Comparison of ENCODE assay signal across 22 cellular contexts in genomic region chr14:57287745-57288144, GRCh38. TPM values are rescaled to one million over a fixed set of nuclear protein-coding genes. Genes with fewer than 3 reads are reported as not detected.
DNase-seq lines count a peak whose midpoint lies in the region; ATAC-seq, FAIRE-seq and TF ChIP-seq lines count a peak whose summit lies in the region.
"Had no signal": no experiment of that assay in that cellular context is flagged by ENCODE, and none has a peak within 500 bp of the region (broad histone marks: within the 10 kb centered on the region; RNA-seq: fewer than 3 reads in every experiment).

No MANE protein-coding gene starts in this region.

- H3K4ac ChIP-seq in mesendoderm (ENCODE audit: low read depth, low read length): no peak overlapping the region

- H3K27me3 ChIP-seq in K562 (ENCODE audit: control insufficient read depth in 2 of 2, insufficient read depth in 2 of 2, low read length in 2 of 2): no peaks in the 10 kb centered on the region
- no peaks in the 10 kb centered on the region for H3K27me3 ChIP-seq in mesendoderm (ENCODE audit: insufficient read depth, low read length, poor library complexity)
- no peaks in the 10 kb centered on the region for H3K27me3 ChIP-seq in hepatocyte
- H3K27me3 ChIP-seq: BLaER1 had no signal

- 28% methylated on average over 2 of the region's 2 CpGs for WGBS in K562 (ENCODE audit: insufficient coverage, low coverage, missing lambda C conversion rate)
- no CpG with 5 or more reads among the region's 2 CpGs for WGBS in mesendoderm (ENCODE audit: extremely low coverage, insufficient coverage, low lambda C conversion rate)
- WGBS in hepatocyte (ENCODE audit: low lambda C conversion rate, missing lambda C conversion rate): 76% methylated on average over 2 of the region's 2 CpGs

- H3K36me3 ChIP-seq in K562 (ENCODE audit: control insufficient read depth, insufficient read depth, low read length) (peaks cover 63% of the 10 kb centered on the region; the same call in 2 of the 3 replicates), mesendoderm (ENCODE audit: control insufficient read depth, insufficient read depth, low read length) (no peaks in the 10 kb centered on the region), hepatocyte (replicated peaks; ENCODE audit: insufficient read depth, low read depth) (no peaks in the 10 kb centered on the region)

- FAIRE-seq in K562 (lab: Jason Lieb, UNC): no peak
- FAIRE-seq: GM12878 had no signal

- no peak overlapping the region for H4K5ac ChIP-seq in mesendoderm (ENCODE audit: low read length)

- no TSS peak for BruUV-seq in K562 (replicated peaks; lab: Mats Ljungman, UMichigan)

- H3K4me2 ChIP-seq in K562 (ENCODE audit: insufficient read depth, low read length): no peak overlapping the region
- no peak overlapping the region for H3K4me2 ChIP-seq in mesendoderm (ENCODE audit: low read length)
- no peak overlapping the region for H3K4me2 ChIP-seq in hepatocyte
- H3K4me2 ChIP-seq: BLaER1, GM23338 had no signal

- H3K9ac ChIP-seq in K562 (ENCODE audit: insufficient read depth in 1 of 2, low read depth in 2 of 2, low read length in 2 of 2) (no peak overlapping the region), mesendoderm (ENCODE audit: low read length) (no peak overlapping the region)
- H3K9ac ChIP-seq: BLaER1 had no signal

- H3K4me3 ChIP-seq in K562: no peak overlapping the region
- H3K4me3 ChIP-seq in mesendoderm (ENCODE audit: low read length): no peak overlapping the region
- no peak overlapping the region for H3K4me3 ChIP-seq in hepatocyte
- H3K4me3 ChIP-seq: BLaER1, GM12878, GM23338 had no signal

- TF ChIP-seq RAD21 in K562 (CRISPR knock-in tag; conservative IDR thresholded peaks at IDR 0.05 in 1 of 2, IDR thresholded peaks at IDR 0.05 in 1 of 2): no peak

- H2BK5ac ChIP-seq in mesendoderm (ENCODE audit: low read length): no peak overlapping the region

- CTCF ChIA-PET in K562 (lab: Yijun Ruan, JAX; ENCODE audit: low intra/inter-chr PET ratio): no interaction called here

- DNase-seq in EH (ENCODE audit: low read depth) (peak; percentile 14), OCI-M1 (lab: John Stamatoyannopoulos, UW) (peak; percentile 10), K562 (ENCODE audit: extremely low read depth in 1 of 4, low spot score in 3 of 4) (peak; percentile 10 to 57 (median 17)), mesendoderm (peak; percentile 57), Right ventricle myocardium superior (no peak), hepatocyte (ENCODE audit: low spot score) (no peak)
- DNase-seq: Caco-2; CD4-positive, CD25-positive, alpha-beta regulatory T cell; CD8-positive, alpha-beta T cell; DMS153; DND-41; EL; GDM1; H9 had no signal

- no peak overlapping the region for H4K8ac ChIP-seq in mesendoderm (ENCODE audit: low read depth, low read length)

- no peaks in the 10 kb centered on the region for H3K9me3 ChIP-seq in K562 (replicated peaks; ENCODE audit: control insufficient read depth, insufficient read depth, low read depth, low read length)
- H3K9me3 ChIP-seq in hepatocyte (ENCODE audit: low read depth): no peaks in the 10 kb centered on the region
- H3K9me3 ChIP-seq: BLaER1, Caco-2 had no signal

- H2AK5ac ChIP-seq in mesendoderm (ENCODE audit: low read length): no peak overlapping the region

- no peak overlapping the region for H2BK120ac ChIP-seq in mesendoderm (ENCODE audit: low read depth, low read length)

- no peak overlapping the region for H3K18ac ChIP-seq in mesendoderm (ENCODE audit: low read length)

- ATAC-seq in K562 (peak; percentile 65; the same call in 2 of the 3 replicates), GM18867 (IDR thresholded peaks at IDR 0.05; ENCODE audit: unreplicated experiment) (no peak), Right ventricle myocardium superior (ENCODE audit: poor library complexity) (no peak), GM19328 (IDR thresholded peaks at IDR 0.05; ENCODE audit: unreplicated experiment) (no peak)
- ATAC-seq: CD8-positive, alpha-beta T cell; GM12878; GM23338; HCT116 had no signal

- in situ Hi-C loops in K562 (cut with MboI): no loop called here

- H3K27ac ChIP-seq in K562 (ENCODE audit: extremely low read depth, low read depth, low read length) (no peak overlapping the region), mesendoderm (ENCODE audit: low read depth, low read length) (no peak overlapping the region), hepatocyte (no peak overlapping the region)
- H3K27ac ChIP-seq: 22Rv1, BLaER1, C4-2B had no signal

- no peak overlapping the region for H3K23ac ChIP-seq in mesendoderm (ENCODE audit: low read length)

- 0 out of 5 replicates have a peak, but pooled peaks cover 0 to 4% of the 10 kb centered on the region in 2 experiments for H3K4me1 ChIP-seq in K562 (replicated peaks in 1 of 2; ENCODE audit: control insufficient read depth in 2 of 2, insufficient read depth in 2 of 2, low read length in 2 of 2)
- no peaks in the 10 kb centered on the region for H3K4me1 ChIP-seq in mesendoderm (ENCODE audit: control insufficient read depth, low read depth, low read length)
- no peaks in the 10 kb centered on the region for H3K4me1 ChIP-seq in hepatocyte (ENCODE audit: insufficient read depth)
- H3K4me1 ChIP-seq: BLaER1 had no signal

- no peaks in the 10 kb centered on the region for H3K9me1 ChIP-seq in K562 (ENCODE audit: control insufficient read depth, insufficient read depth, low read length)

- no peak for TF ChIP-seq POLR2A in K562 (conservative IDR thresholded peaks at IDR 0.05)

- no peaks in the 10 kb centered on the region for H3K79me2 ChIP-seq in K562 (ENCODE audit: control insufficient read depth, insufficient read depth, low read length)
- H3K79me2 ChIP-seq in mesendoderm (ENCODE audit: control insufficient read depth, insufficient read depth, low read length): no peaks in the 10 kb centered on the region
- no peaks in the 10 kb centered on the region for H3K79me2 ChIP-seq in hepatocyte

- H3K56ac ChIP-seq in mesendoderm (ENCODE audit: low read length): no peak overlapping the region

- no peak overlapping the region for H2BK15ac ChIP-seq in mesendoderm (replicated peaks; ENCODE audit: low read depth)

- POLR2A ChIA-PET in K562 (lab: Yijun Ruan, JAX): no interaction called here

- H4K20me1 ChIP-seq in K562 (replicated peaks; ENCODE audit: control insufficient read depth, insufficient read depth, low read length): no peaks in the 10 kb centered on the region
- H4K20me1 ChIP-seq in hepatocyte (ENCODE audit: insufficient read depth, poor library complexity, severe bottlenecking): no peaks in the 10 kb centered on the region
- H4K20me1 ChIP-seq: BLaER1 had no signal

- no peaks in the 10 kb centered on the region for H3K9me2 ChIP-seq in hepatocyte (replicated peaks; ENCODE audit: insufficient read depth)

- H3K79me1 ChIP-seq in mesendoderm (ENCODE audit: low read length): no peaks in the 10 kb centered on the region

- H2AFZ ChIP-seq in K562 (ENCODE audit: low read depth, low read length) (no peak overlapping the region), hepatocyte (no peak overlapping the region)
- H2AFZ ChIP-seq: GM23338 had no signal

- intact Hi-C loops in K562 (cut with micrococcal nuclease): loop anchor here (5.0 kb wide), 1 partner anchor 75 kb away; no protein-coding TSS in a partner anchor
- intact Hi-C loops in Right ventricle myocardium superior (cut with DNase I): no loop called here

- TF ChIP-seq EP300 in K562 (IDR thresholded peaks at IDR 0.05; ENCODE audit: low read length): 0 out of 2 replicates have a peak, but pooled peaks have one; percentile 34

- no peak for TF ChIP-seq CTCF in K562 (IDR thresholded peaks at IDR 0.05 in 2 of 3, conservative IDR thresholded peaks at IDR 0.05 in 1 of 3; ENCODE audit: insufficient read depth in 2 of 3, low read depth in 1 of 3, low read length in 3 of 3)
- TF ChIP-seq CTCF in hepatocyte (IDR thresholded peaks at IDR 0.05; ENCODE audit: poor library complexity): no peak

RNA-seq across cellular contexts. Expression of gene AP5M1, which starts 19.0 kb away (rescaled TPM):
- total RNA-seq in K562 (2011; cell fraction: chromatin; rRNA removed; ENCODE audit: low replicate concordance): 15.3 and 43.8 TPM in 2 replicates
- 9.8 and 13.7 TPM in 2 replicates for total RNA-seq in K562 (2011; cell fraction: nucleolus; rRNA removed)
- total RNA-seq in K562 (2011; cell fraction: nucleoplasm; rRNA removed): 20.7 and 40.5 TPM in 2 replicates
- total RNA-seq in K562 (2014; rRNA removed) (12.7 and 16.1 TPM in 2 replicates), K562 (2014; rRNA removed; fragmentation: Illumina TruSeq; extraction: Trizol) (32.6 and 37.5 TPM in 2 replicates), K562 (2015; rRNA removed; fragmentation: Illumina TruSeq; extraction: Trizol) (27.6 and 28.2 TPM in 2 replicates), K562 (2021) (30.9 and 34.4 TPM in 2 replicates), Right ventricle myocardium superior (34.9 TPM), hepatocyte (35.8 and 38.3 TPM in 2 replicates)
- polyA plus RNA-seq in K562 (2011; rRNA removed) (27.0 and 35.6 TPM in 2 replicates), K562 (2014; fragmentation: Illumina TruSeq; extraction: Trizol) (25.8 and 29.7 TPM in 2 replicates), K562 (2014; fragmentation: Nextera tagmentation; extraction: Ambion mirVana) (10 to 100 TPM; 44.2 to 51.7 TPM), K562 (2014; rRNA removed) (20.9 and 22.0 TPM in 2 replicates), hepatocyte (27.8 and 34.9 TPM in 2 replicates)
- 11.1 and 21.6 TPM in 2 replicates for polyA plus RNA-seq in K562 (2011; cell fraction: cytosol; rRNA removed)
- polyA plus RNA-seq in K562 (2011; cell fraction: nucleus; rRNA removed): 12.4 and 17.5 TPM in 2 replicates
- 16.9 and 18.9 TPM in 2 replicates for polyA plus RNA-seq in K562 (2012)
- 49.6 and 57.8 TPM in 2 replicates for polyA minus RNA-seq in K562 (2011; rRNA and poly(A)+ RNA removed)
- 17.8 and 19.0 TPM in 2 replicates for polyA minus RNA-seq in K562 (2011; cell fraction: cytosol; rRNA and poly(A)+ RNA removed)
- polyA minus RNA-seq in K562 (2011; cell fraction: nucleus; rRNA and poly(A)+ RNA removed): 17.4 and 33.0 TPM in 2 replicates
- polyA plus RNA-seq in mesendoderm (2013, experiment 1 of 2): 30.4 TPM
- polyA plus RNA-seq in mesendoderm (2013, experiment 2 of 2): 29.4 TPM

RNA-seq across cellular contexts. Expression of gene EXOC5, which starts 19.0 kb away (rescaled TPM):
- 10.9 and 58.0 TPM in 2 replicates for total RNA-seq in K562 (2011; cell fraction: chromatin; rRNA removed; ENCODE audit: low replicate concordance)
- total RNA-seq in K562 (2011; cell fraction: nucleolus; rRNA removed): 8.3 and 8.9 TPM in 2 replicates
- total RNA-seq in K562 (2011; cell fraction: nucleoplasm; rRNA removed): 17.5 and 29.0 TPM in 2 replicates
- total RNA-seq in K562 (2014; rRNA removed) (20.1 and 24.1 TPM in 2 replicates), K562 (2014; rRNA removed; fragmentation: Illumina TruSeq; extraction: Trizol) (50.3 and 59.2 TPM in 2 replicates), K562 (2015; rRNA removed; fragmentation: Illumina TruSeq; extraction: Trizol) (30.4 and 35.2 TPM in 2 replicates), K562 (2021) (42.2 and 45.5 TPM in 2 replicates), Right ventricle myocardium superior (49.9 TPM), hepatocyte (50.6 and 51.8 TPM in 2 replicates)
- polyA plus RNA-seq in K562 (2011; rRNA removed) (31.7 and 44.2 TPM in 2 replicates), K562 (2014; fragmentation: Illumina TruSeq; extraction: Trizol) (27.3 and 32.0 TPM in 2 replicates), K562 (2014; fragmentation: Nextera tagmentation; extraction: Ambion mirVana) (1 to 10 TPM; 5.7 to 7.7 TPM), K562 (2014; rRNA removed) (19.9 TPM in 2 replicates), hepatocyte (30.8 and 31.4 TPM in 2 replicates)
- polyA plus RNA-seq in K562 (2011; cell fraction: cytosol; rRNA removed): 10.9 and 18.7 TPM in 2 replicates
- polyA plus RNA-seq in K562 (2011; cell fraction: nucleus; rRNA removed): 9.1 and 12.9 TPM in 2 replicates
- 22.5 and 26.0 TPM in 2 replicates for polyA plus RNA-seq in K562 (2012)
- 51.2 and 62.9 TPM in 2 replicates for polyA minus RNA-seq in K562 (2011; rRNA and poly(A)+ RNA removed)
- 28.8 and 32.9 TPM in 2 replicates for polyA minus RNA-seq in K562 (2011; cell fraction: cytosol; rRNA and poly(A)+ RNA removed)
- polyA minus RNA-seq in K562 (2011; cell fraction: nucleus; rRNA and poly(A)+ RNA removed): 11.3 and 16.1 TPM in 2 replicates
- 48.2 TPM for polyA plus RNA-seq in mesendoderm (2013, experiment 1 of 2)
- 46.6 TPM for polyA plus RNA-seq in mesendoderm (2013, experiment 2 of 2)

Comparison
In these comparisons a context has a peak if more than half of its experiments do, and no peak if none do; other contexts are left out.
1. DNase-seq: peak in EH (single experiment), OCI-M1 (single experiment), K562 (4 of 4) and mesendoderm (single experiment); none in Right ventricle myocardium superior (single experiment) and hepatocyte (single experiment).